8 cellular contexts compared by ENCODE assay signal in the genomic region with DNA sequence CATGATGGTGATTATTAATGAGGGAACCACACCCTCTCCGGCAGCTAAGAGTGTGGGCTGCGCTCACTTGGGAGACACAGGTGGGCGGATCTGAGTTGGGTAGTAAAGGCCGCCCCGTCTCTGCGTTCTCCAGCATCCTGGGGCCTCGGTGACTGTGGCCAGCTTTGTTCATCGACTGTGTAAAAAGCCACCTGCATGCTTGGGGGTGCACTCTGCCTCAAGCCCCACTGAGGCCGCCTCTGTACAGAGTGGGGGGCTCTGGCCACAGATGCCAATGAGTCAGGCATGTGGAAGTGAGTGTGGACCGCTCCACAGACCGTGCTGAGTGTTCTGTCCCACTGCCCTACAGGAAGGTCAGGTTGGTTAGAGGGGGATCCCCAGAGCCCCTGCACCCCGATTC.
"Had no signal": no experiment of that assay in that cellular context is flagged by ENCODE, and none has a peak within 500 bp of the region (broad histone marks: within the 10 kb centered on the region; RNA-seq: fewer than 3 reads in every experiment).

No MANE protein-coding gene starts in this region.

- H3K9me3 ChIP-seq: HAP-1 had no signal

- H3K27ac ChIP-seq: HL-60 had no signal

- H3K4me2 ChIP-seq: GM23338 had no signal

- H3K27ac Mint-ChIP-seq: GM23338, HFFc6 had no signal

- DNase-seq: HFFc6, IMR-90, KG1 had no signal

- H3K4me1 ChIP-seq: HAP-1 had no signal

- H3K9me3 Mint-ChIP-seq: GM23338 had no signal

- H3K4me3 ChIP-seq: GM23338, HAP-1, K562 had no signal

- H3K4me3 Mint-ChIP-seq: GM23338, HFFc6 had no signal

- ATAC-seq: GM23338, HCT116, K562 had no signal

- H3K36me3 ChIP-seq: HAP-1 had no signal

- H2AFZ ChIP-seq: GM23338 had no signal
